ENCODE assay signal across 8 cellular contexts in the genomic region with DNA sequence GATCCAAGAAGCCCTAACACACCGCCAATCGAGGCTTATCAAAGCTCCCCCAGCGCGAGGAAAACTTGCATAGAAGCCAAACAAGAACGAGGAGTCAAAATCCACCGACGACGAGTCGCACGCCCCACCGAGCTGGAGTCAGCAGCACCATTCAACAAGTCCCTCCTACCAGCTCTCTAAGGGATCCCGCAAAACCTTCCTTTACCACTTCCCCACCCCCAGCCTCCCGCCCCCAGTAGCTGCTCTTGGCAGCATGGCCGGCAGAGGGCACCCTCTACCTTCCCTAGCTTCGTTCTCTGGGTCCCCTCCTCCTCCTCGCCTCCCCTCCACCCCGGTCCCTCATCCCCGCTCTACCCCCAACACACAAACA. TPM values are rescaled to one million over a fixed set of nuclear protein-coding genes. Genes with fewer than 3 reads are reported as not detected.
DNase-seq lines count a peak whose midpoint lies in the region; ATAC-seq and TF ChIP-seq lines count a peak whose summit lies in the region.

No MANE protein-coding gene starts in this region.

- CTCF ChIA-PET in OCI-LY7 (lab: Charles Lee; ENCODE audit: unreplicated experiment), result interaction anchor here (0.6 kb wide), 1 partner anchor 1621 kb away, joined by 6 read pairs; no protein-coding TSS in a partner anchor

- in situ Hi-C loops in transverse colon (cut with MboI; ENCODE audit: low pct_ligation_motif_present in 1 of 4, low pct_unique_long_range_greater_than_20kb in 1 of 4, low sequenced_read_pairs in 3 of 4), result loop anchor here (10.0 to 25.0 kb wide), 5 partner anchors 588 to 1638 kb away; no protein-coding TSS in a partner anchor

- intact Hi-C loops in OCI-LY7 (cut with micrococcal nuclease; ENCODE audit: unreplicated experiment), result loop anchor here (1.0 to 5.0 kb wide), 3 partner anchors 830 to 1636 kb away; no protein-coding TSS in a partner anchor
- intact Hi-C loops in transverse colon (cut with DNase I; ENCODE audit: low total_unique reads), result no loop called here

- H4K20me1 ChIP-seq in OCI-LY7 (ENCODE audit: insufficient read depth, low read length), result no peaks in the 10 kb centered on the region

- peak; percentile 80 for TF ChIP-seq CTCF in OCI-LY7 (conservative IDR thresholded peaks at IDR 0.05; ENCODE audit: low read length)
- peak; percentile 91 for TF ChIP-seq CTCF in osteocyte (IDR thresholded peaks at IDR 0.05)
- peak; percentile 44 to 87 (median 72) for TF ChIP-seq CTCF in transverse colon (IDR thresholded peaks at IDR 0.05)

- peak overlapping the region; percentile 11 for H3K4me2 ChIP-seq in OCI-LY7 (ENCODE audit: low read length)

- 0 to 2% methylated on average over 15 to 17 of the region's 18 CpGs for WGBS in transverse colon (ENCODE audit: low coverage in 1 of 2), 2 donors

- no peak overlapping the region for H3K27ac Mint-ChIP-seq in activated T-cell treated with anti-CD3 and anti-CD28 coated beads, Interleukin-2, amount 50 U/mL, for 72 hours
- H3K27ac Mint-ChIP-seq in osteocyte (ENCODE audit: unreplicated experiment), result peak overlapping the region; percentile 76

- H3K4me3 ChIP-seq in OCI-LY7 (ENCODE audit: low read depth, low read length, poor library complexity, severe bottlenecking), result no peak overlapping the region
- H3K4me3 ChIP-seq in transverse colon, result peak overlapping the region in 3 of 4 donors; percentile 39 to 64 (median 47)

- no peak for TF ChIP-seq EP300 in transverse colon (IDR thresholded peaks at IDR 0.05; ENCODE audit: low read depth)

- peak overlapping the region; percentile 46 to 68 for H3K4me3 Mint-ChIP-seq in activated T-cell treated with anti-CD3 and anti-CD28 coated beads, Interleukin-2, amount 50 U/mL, for 72 hours
- H3K4me3 Mint-ChIP-seq in osteocyte (ENCODE audit: unreplicated experiment), result peak overlapping the region; percentile 86

- POLR2A ChIA-PET in OCI-LY7 (lab: Charles Lee), result interaction anchor here (0.6 to 0.7 kb wide), 3 partner anchors 828 to 1126 kb away, joined by 3 to 5 read pairs (median 5); no protein-coding TSS in a partner anchor

- peaks cover 0 to 2% of the 10 kb centered on the region in 2 donors for H3K36me3 Mint-ChIP-seq in activated T-cell treated with anti-CD3 and anti-CD28 coated beads, Interleukin-2, amount 50 U/mL, for 72 hours (ENCODE audit: insufficient read depth in 2 of 2)
- H3K36me3 Mint-ChIP-seq in osteocyte (ENCODE audit: unreplicated experiment), result no peaks in the 10 kb centered on the region

- BruUV-seq in OCI-LY7 (replicated peaks; lab: Mats Ljungman, UMichigan), result no TSS peak

- H3K79me2 ChIP-seq in OCI-LY7 (ENCODE audit: insufficient read depth, low read depth, low read length), result no peaks in the 10 kb centered on the region

- H3K9me3 Mint-ChIP-seq in activated T-cell treated with anti-CD3 and anti-CD28 coated beads, Interleukin-2, amount 50 U/mL, for 72 hours, result no peaks in the 10 kb centered on the region
- no peaks in the 10 kb centered on the region for H3K9me3 Mint-ChIP-seq in osteocyte (ENCODE audit: unreplicated experiment)

- H3K36me3 ChIP-seq in OCI-LY7 (ENCODE audit: insufficient read depth, low read length) (no peaks in the 10 kb centered on the region), transverse colon (no peaks in the 10 kb centered on the region)

- H3K4me1 Mint-ChIP-seq in activated T-cell treated with anti-CD3 and anti-CD28 coated beads, Interleukin-2, amount 50 U/mL, for 72 hours (ENCODE audit: low read depth), result peaks cover 31% of the 10 kb centered on the region
- peaks cover 47% of the 10 kb centered on the region for H3K4me1 Mint-ChIP-seq in osteocyte (ENCODE audit: unreplicated experiment)

- no peak for TF ChIP-seq POLR2A in transverse colon (IDR thresholded peaks at IDR 0.05)

- peak; percentile 46 for ATAC-seq in GM19455 (IDR thresholded peaks at IDR 0.05; ENCODE audit: unreplicated experiment)
- peak; percentile 78 for ATAC-seq in HG03521 (IDR thresholded peaks at IDR 0.05; ENCODE audit: unreplicated experiment)
- ATAC-seq in activated T-cell treated with anti-CD3 and anti-CD28 coated beads, Interleukin-2, amount 50 U/mL, for 72 hours (replicated peaks in 1 of 2), result peak; percentile 81 to 82

- no peaks in the 10 kb centered on the region for H3K9me3 ChIP-seq in OCI-LY7 (ENCODE audit: low read length)
- H3K9me3 ChIP-seq in transverse colon, result no peaks in the 10 kb centered on the region

- no peak overlapping the region for H2AFZ ChIP-seq in OCI-LY7 (ENCODE audit: low read length)

- peaks cover 89% of the 10 kb centered on the region for H3K27me3 ChIP-seq in transverse colon

- peak; percentile 32 for DNase-seq in DMS 273 treated with DMSO at 0.1 percent for 48 hours (lab: John Stamatoyannopoulos, UW)
- peak; percentile 60 for DNase-seq in OCI-LY7 (ENCODE audit: low spot score)
- peak; percentile 71 to 76 for DNase-seq in activated T-cell treated with anti-CD3 and anti-CD28 coated beads, Interleukin-2, amount 50 U/mL, for 72 hours
- DNase-seq in foreskin melanocyte, result peak; percentile 59
- DNase-seq in osteocyte (ENCODE audit: extremely low spot score, unreplicated experiment), result peak; percentile 95
- peak; percentile 66 for DNase-seq in transverse colon

- H3K9me2 ChIP-seq in OCI-LY7 (ENCODE audit: insufficient read depth, low read length), result no peaks in the 10 kb centered on the region

- H3K27ac ChIP-seq in OCI-LY7 (ENCODE audit: low read depth, low read length, poor library complexity, severe bottlenecking) (no peak overlapping the region), transverse colon (no peak overlapping the region)

- peaks cover 70% of the 10 kb centered on the region for H3K27me3 Mint-ChIP-seq in activated T-cell treated with anti-CD3 and anti-CD28 coated beads, Interleukin-2, amount 50 U/mL, for 72 hours (ENCODE audit: low read depth)
- H3K27me3 Mint-ChIP-seq in osteocyte (ENCODE audit: unreplicated experiment), result no peaks in the 10 kb centered on the region

- H3K4me1 ChIP-seq in OCI-LY7 (ENCODE audit: insufficient read depth, low read length, poor library complexity, severe bottlenecking), result no peaks in the 10 kb centered on the region
- peaks cover 12 to 30% (median 27%) of the 10 kb centered on the region in 4 donors for H3K4me1 ChIP-seq in transverse colon

RNA-seq across cellular contexts. Expression of a gene that starts 1.4 kb away (rescaled TPM):
- not detected in 2 replicates for total RNA-seq in OCI-LY7 (2014; rRNA removed; shearing (Covaris generic))
- not detected in 2 replicates for total RNA-seq in OCI-LY7 (2022)
- not detected for total RNA-seq in activated T-cell treated with anti-CD3 and anti-CD28 coated beads, Interleukin-2, amount 50 U/mL, for 72 hours
- 4.2 and 4.9 TPM in 2 replicates for total RNA-seq in osteocyte
- under 1 TPM in 2 of 4 donors, not detected in 2; 0.14 to 0.64 TPM for total RNA-seq in transverse colon

Comparison
In these comparisons a context has a peak if more than half of its experiments do, and no peak if none do; other contexts are left out.
1. DNase-seq: peak in every context shown above with its lines; median percentile 95 in osteocyte; 74 in activated T-cell treated with anti-CD3 and anti-CD28 coated beads, Interleukin-2, amount 50 U/mL, for 72 hours; 66 in transverse colon; 60 in OCI-LY7; 59 in foreskin melanocyte; 32 in DMS 273 treated with DMSO at 0.1 percent for 48 hours.